Comparison of ENCODE assay signal across 22 cellular contexts in genomic region chr11:79937935-79938334, GRCh38.
DNase-seq lines count a peak whose midpoint lies in the region; ATAC-seq, FAIRE-seq and TF ChIP-seq lines count a peak whose summit lies in the region.
"Had no signal": no experiment of that assay in that cellular context is flagged by ENCODE, and none has a peak within 500 bp of the region (broad histone marks: within the 10 kb centered on the region; RNA-seq: fewer than 3 reads in every experiment).

No MANE protein-coding gene starts in this region.

- TF ChIP-seq RAD21 in SK-N-SH (IDR thresholded peaks at IDR 0.05; ENCODE audit: low read length): no peak
- TF ChIP-seq RAD21 in K562 (CRISPR knock-in tag; conservative IDR thresholded peaks at IDR 0.05 in 1 of 2, IDR thresholded peaks at IDR 0.05 in 1 of 2): no peak

- no peak for DNase-seq in SK-N-SH
- no peak for DNase-seq in K562 (ENCODE audit: extremely low read depth in 1 of 4, low spot score in 3 of 4)
- peak; percentile 13 for DNase-seq in fibroblast of peridontal ligament (ENCODE audit: extremely low read depth)
- no peak for DNase-seq in small intestine
- DNase-seq: Caco-2; CD4-positive, CD25-positive, alpha-beta regulatory T cell; CD8-positive, alpha-beta T cell; DMS153; DND-41; H9 had no signal

- H3K4me2 ChIP-seq in SK-N-SH (no peak overlapping the region), K562 (ENCODE audit: insufficient read depth, low read length) (no peak overlapping the region)
- H3K4me2 ChIP-seq: BLaER1, GM23338 had no signal

- H3K4me3 ChIP-seq in SK-N-SH (ENCODE audit: low read depth in 2 of 2, low read length in 1 of 2): no peak overlapping the region
- H3K4me3 ChIP-seq in K562: no peak overlapping the region
- H3K4me3 ChIP-seq in small intestine (ENCODE audit: low read depth in 1 of 2, low read length in 2 of 2): no peak overlapping the region
- H3K4me3 ChIP-seq: BLaER1, GM23338 had no signal

- no peak for TF ChIP-seq CTCF in SK-N-SH (IDR thresholded peaks at IDR 0.05)
- no peak for TF ChIP-seq CTCF in K562 (IDR thresholded peaks at IDR 0.05 in 2 of 3, conservative IDR thresholded peaks at IDR 0.05 in 1 of 3; ENCODE audit: insufficient read depth in 2 of 3, low read depth in 1 of 3, low read length in 3 of 3)

- no peaks in the 10 kb centered on the region for H3K9me1 ChIP-seq in K562 (ENCODE audit: control insufficient read depth, insufficient read depth, low read length)

- H3K79me2 ChIP-seq in SK-N-SH (ENCODE audit: insufficient read depth) (no peaks in the 10 kb centered on the region), K562 (ENCODE audit: control insufficient read depth, insufficient read depth, low read length) (no peaks in the 10 kb centered on the region)

- FAIRE-seq in K562 (lab: Jason Lieb, UNC) (no peak), small intestine (lab: Jason Lieb, UNC) (no peak)
- FAIRE-seq: A204.1, G401.6, GM12892, GM19239 had no signal

- TF ChIP-seq EP300 in SK-N-SH (IDR thresholded peaks at IDR 0.05; ENCODE audit: borderline replicate concordance in 1 of 2, low read depth in 1 of 2, low read length in 1 of 2) (no peak), K562 (IDR thresholded peaks at IDR 0.05; ENCODE audit: low read length) (no peak)

- H3K27ac ChIP-seq in SK-N-SH (ENCODE audit: low read depth in 2 of 2, low read length in 1 of 2) (no peak overlapping the region), K562 (ENCODE audit: extremely low read depth, low read depth, low read length) (no peak overlapping the region), small intestine (ENCODE audit: low read depth in 1 of 2, low read length in 1 of 2) (no peak overlapping the region)
- H3K27ac ChIP-seq: 22Rv1, BLaER1, C4-2B had no signal

- H3K36me3 ChIP-seq in SK-N-SH (replicated peaks in 1 of 2; ENCODE audit: control insufficient read depth in 1 of 2, insufficient read depth in 2 of 2, low read length in 1 of 2) (no peaks in the 10 kb centered on the region), K562 (ENCODE audit: control insufficient read depth, insufficient read depth, low read length) (no peaks in the 10 kb centered on the region), small intestine (ENCODE audit: control insufficient read depth in 2 of 2, insufficient read depth in 2 of 2, low read length in 2 of 2) (no peaks in the 10 kb centered on the region)
- H3K36me3 ChIP-seq: BLaER1 had no signal

- H4K20me1 ChIP-seq in SK-N-SH (ENCODE audit: insufficient read depth): no peaks in the 10 kb centered on the region
- no peaks in the 10 kb centered on the region for H4K20me1 ChIP-seq in K562 (replicated peaks; ENCODE audit: control insufficient read depth, insufficient read depth, low read length)
- H4K20me1 ChIP-seq: BLaER1 had no signal

- H3K9ac ChIP-seq in SK-N-SH: no peak overlapping the region
- no peak overlapping the region for H3K9ac ChIP-seq in K562 (ENCODE audit: insufficient read depth in 1 of 2, low read depth in 2 of 2, low read length in 2 of 2)
- H3K9ac ChIP-seq: BLaER1 had no signal

- POLR2A ChIA-PET in SK-N-SH (lab: Yijun Ruan, JAX): no interaction called here
- POLR2A ChIA-PET in K562 (lab: Yijun Ruan, JAX): no interaction called here

- intact Hi-C loops in K562 (cut with micrococcal nuclease): no loop called here

- CTCF ChIA-PET in SK-N-SH (lab: Yijun Ruan, JAX): no interaction called here
- CTCF ChIA-PET in K562 (lab: Yijun Ruan, JAX; ENCODE audit: low intra/inter-chr PET ratio): no interaction called here

- no peaks in the 10 kb centered on the region for H3K9me2 ChIP-seq in SK-N-SH

- TF ChIP-seq POLR2A in K562 (conservative IDR thresholded peaks at IDR 0.05): no peak

- H3F3A ChIP-seq in SK-N-SH (replicated peaks; ENCODE audit: insufficient read depth): no peaks in the 10 kb centered on the region

- no peaks in the 10 kb centered on the region for H3K9me3 ChIP-seq in SK-N-SH
- H3K9me3 ChIP-seq in K562 (replicated peaks; ENCODE audit: control insufficient read depth, insufficient read depth, low read depth, low read length): no peaks in the 10 kb centered on the region
- H3K9me3 ChIP-seq in small intestine (ENCODE audit: control insufficient read depth, low read depth): no peaks in the 10 kb centered on the region
- H3K9me3 ChIP-seq: BLaER1, Caco-2 had no signal

- BruUV-seq in K562 (replicated peaks; lab: Mats Ljungman, UMichigan): no TSS peak

- no peak for ATAC-seq in SK-N-SH treated with all-trans-retinoic acid at 6 μM for 48 hours
- ATAC-seq in K562: no peak
- no peak for ATAC-seq in GM21423 (IDR thresholded peaks at IDR 0.05; ENCODE audit: unreplicated experiment)
- no peak for ATAC-seq in HG03159 (IDR thresholded peaks at IDR 0.05; ENCODE audit: unreplicated experiment)
- ATAC-seq: CD8-positive, alpha-beta T cell; GM23338; HCT116 had no signal

- in situ Hi-C loops in K562 (cut with MboI): no loop called here

- H2AFZ ChIP-seq in SK-N-SH (ENCODE audit: low read depth) (no peak overlapping the region), K562 (ENCODE audit: low read depth, low read length) (no peak overlapping the region)

- H3K4me1 ChIP-seq in SK-N-SH (ENCODE audit: control insufficient read depth in 1 of 2, insufficient read depth in 2 of 2, low read depth in 1 of 2, low read length in 1 of 2) (no peaks in the 10 kb centered on the region), K562 (replicated peaks in 1 of 2; ENCODE audit: control insufficient read depth in 2 of 2, insufficient read depth in 2 of 2, low read length in 2 of 2) (no peaks in the 10 kb centered on the region), small intestine (ENCODE audit: control insufficient read depth in 2 of 2, insufficient read depth in 1 of 2, low read depth in 1 of 2, low read length in 1 of 2) (no peaks in the 10 kb centered on the region)
- H3K4me1 ChIP-seq: BLaER1, Caco-2 had no signal

- H3K27me3 ChIP-seq in SK-N-SH (ENCODE audit: insufficient read depth) (no peaks in the 10 kb centered on the region), K562 (ENCODE audit: control insufficient read depth in 2 of 2, insufficient read depth in 2 of 2, low read length in 2 of 2) (no peaks in the 10 kb centered on the region), small intestine (ENCODE audit: control insufficient read depth in 2 of 2, insufficient read depth in 2 of 2, low read length in 2 of 2) (no peaks in the 10 kb centered on the region)
- H3K27me3 ChIP-seq: BLaER1 had no signal

TF ChIP-seq in SK-N-SH, 30 proteins besides CTCF, POLR2A, EP300 and RAD21:
- TF ChIP-seq NFIC (IDR thresholded peaks at IDR 0.05; ENCODE audit: borderline replicate concordance): 0 out of 2 replicates have a peak, but pooled peaks have one; percentile 14
- TF ChIP-seq EZH2phosphoT487 (IDR thresholded peaks at IDR 0.05; ENCODE audit: borderline replicate concordance, low read depth): no peak
TF ChIP-seq in SK-N-SH: peak in this region for 1.

TF ChIP-seq in SK-N-SH treated with all-trans-retinoic acid at 6 μM for 48 hours, 23 proteins besides CTCF, POLR2A, EP300 and RAD21 (continues in another document):
- TF ChIP-seq CSDC2 (CRISPR knock-in tag; IDR thresholded peaks at IDR 0.05): no peak
- TF ChIP-seq ZNF565 (CRISPR knock-in tag; conservative IDR thresholded peaks at IDR 0.05; ENCODE audit: low read depth): no peak
- no peak for TF ChIP-seq TSHZ2 (CRISPR knock-in tag; IDR thresholded peaks at IDR 0.05)

TF ChIP-seq in K562, 482 proteins besides CTCF, POLR2A, EP300 and RAD21:
- TF ChIP-seq NCOA1 (IDR thresholded peaks at IDR 0.05; ENCODE audit: low read depth): no peak
- peak; percentile 75 for TF ChIP-seq NFIX (CRISPR knock-in tag; IDR thresholded peaks at IDR 0.05; ENCODE audit: low read depth)
- TF ChIP-seq NFIC (IDR thresholded peaks at IDR 0.05): peak; percentile 86

Comparison
In these comparisons a context has a peak if more than half of its experiments do, and no peak if none do; other contexts are left out.
1. Of the 27 proteins assayed by ChIP-seq in both K562 and SK-N-SH: peak only in K562: none; only in SK-N-SH: none; in both: NFIC; in neither: 26.